In genomic region chr6:37314803-37315515, GRCh38 we compare ENCODE assay signal across 9 cellular contexts. TPM values are rescaled to one million over a fixed set of nuclear protein-coding genes. Genes with fewer than 3 reads are reported as not detected.
DNase-seq lines count a peak whose midpoint lies in the region; ATAC-seq, FAIRE-seq and TF ChIP-seq lines count a peak whose summit lies in the region.
"Had no signal": no experiment of that assay in that cellular context is flagged by ENCODE, and none has a peak within 500 bp of the region (broad histone marks: within the 10 kb centered on the region; RNA-seq: fewer than 3 reads in every experiment).

No MANE protein-coding gene starts in this region.

- H3K36me3 Mint-ChIP-seq in memory B cell = peaks cover 13% of the 10 kb centered on the region

- TF ChIP-seq CTCF in bronchial epithelial cell (IDR thresholded peaks at IDR 0.05; ENCODE audit: insufficient read depth, low read length, severe bottlenecking) = peak; percentile 77
- TF ChIP-seq CTCF in tibial artery (IDR thresholded peaks at IDR 0.05) = peak in 1 of 2 experiments; percentile 23
- no peak for TF ChIP-seq CTCF in coronary artery (IDR thresholded peaks at IDR 0.05)

- no peaks in the 10 kb centered on the region for H3K9me3 Mint-ChIP-seq in memory B cell

- H3K36me3 ChIP-seq in bronchial epithelial cell (ENCODE audit: control insufficient read depth, insufficient read depth, low read length) = peaks cover 20% of the 10 kb centered on the region
- H3K36me3 ChIP-seq in tibial artery = peaks cover 57 to 73% (median 69%) of the 10 kb centered on the region in 3 donors

- H3K27ac ChIP-seq in tibial artery = no peak overlapping the region
- H3K27ac ChIP-seq in coronary artery = no peak overlapping the region

- H3K27me3 Mint-ChIP-seq in memory B cell = no peaks in the 10 kb centered on the region

- no peak overlapping the region for H3K27ac Mint-ChIP-seq in memory B cell

- H3K27me3 ChIP-seq in bronchial epithelial cell (ENCODE audit: control insufficient read depth, insufficient read depth, low read length) (no peaks in the 10 kb centered on the region), tibial artery (no peaks in the 10 kb centered on the region)

- intact Hi-C loops in tibial artery (cut with DNase I; ENCODE audit: low total_unique reads) = no loop called here

- FAIRE-seq in bronchial epithelial cell (lab: Jason Lieb, UNC) = no peak
- FAIRE-seq: islet of Langerhans had no signal

- ATAC-seq in memory B cell (ENCODE audit: low read depth) = peak; percentile 39
- no peak for ATAC-seq in GM18861 (IDR thresholded peaks at IDR 0.05; ENCODE audit: unreplicated experiment)

- DNase-seq in Caki2 (ENCODE audit: low read depth) = peak; percentile 22
- DNase-seq in HuH-7 (ENCODE audit: low spot score) = peak; percentile 52
- DNase-seq in SK-MEL-5 (ENCODE audit: low read depth, low spot score) = peak; percentile 81
- peak; percentile 75 for DNase-seq in bronchial epithelial cell (ENCODE audit: low read depth)
- no peak for DNase-seq in memory B cell (ENCODE audit: low spot score in 2 of 2)
- DNase-seq in tibial artery = no peak
- no peak for DNase-seq in coronary artery (ENCODE audit: low spot score)

- no peaks in the 10 kb centered on the region for H3K9me3 ChIP-seq in tibial artery

- H3K4me3 ChIP-seq in bronchial epithelial cell (ENCODE audit: low read depth, low read length) (no peak overlapping the region), tibial artery (no peak overlapping the region), coronary artery (no peak overlapping the region)

- H3K4me1 Mint-ChIP-seq in memory B cell = no peaks in the 10 kb centered on the region

- no peak overlapping the region for H3K4me3 Mint-ChIP-seq in memory B cell

- in situ Hi-C loops in Caki2 (cut with HindIII; ENCODE audit: low pct_unique_long_range_greater_than_20kb, low sequenced_read_pairs) (no loop called here), SK-MEL-5 (cut with HindIII; ENCODE audit: low pct_unique_long_range_greater_than_20kb, low sequenced_read_pairs) (no loop called here)

- no peaks in the 10 kb centered on the region for H3K4me1 ChIP-seq in tibial artery

RNA-seq across cellular contexts. Expression of gene RNF8, which starts 38.8 kb away (rescaled TPM):
- total RNA-seq in Caki2 (2014; rRNA removed; shearing (Covaris generic); ENCODE audit: low replicate concordance) = 20.4 and 36.1 TPM in 2 replicates
- total RNA-seq in SK-MEL-5 (2014; rRNA removed; shearing (Covaris generic)) = 23.4 and 29.0 TPM in 2 replicates
- 19.4 and 21.7 TPM in 2 replicates for polyA plus RNA-seq in SK-MEL-5 (2015; cell fraction: cytosol; rRNA removed)
- polyA plus RNA-seq in SK-MEL-5 (2015; cell fraction: nucleus; rRNA removed) = 19.4 and 27.3 TPM in 2 replicates
- 20.8 and 29.2 TPM in 2 replicates for total RNA-seq in bronchial epithelial cell

RNA-seq across cellular contexts. Expression of gene TMEM217, which starts 57.0 kb away (rescaled TPM):
- 0.74 TPM in 1 of 2 replicates, not detected in the other for total RNA-seq in Caki2 (2014; rRNA removed; shearing (Covaris generic); ENCODE audit: low replicate concordance)
- 0.11 and 0.40 TPM in 2 replicates for total RNA-seq in SK-MEL-5 (2014; rRNA removed; shearing (Covaris generic))
- polyA plus RNA-seq in SK-MEL-5 (2015; cell fraction: cytosol; rRNA removed) = 0.14 and 1.2 TPM in 2 replicates
- not detected in 2 replicates for polyA plus RNA-seq in SK-MEL-5 (2015; cell fraction: nucleus; rRNA removed)
- 0.26 and 0.38 TPM in 2 replicates for total RNA-seq in bronchial epithelial cell

RNA-seq across cellular contexts. Expression of gene TBC1D22B, which starts 57.4 kb away (rescaled TPM):
- total RNA-seq in Caki2 (2014; rRNA removed; shearing (Covaris generic); ENCODE audit: low replicate concordance) = 4.0 and 6.1 TPM in 2 replicates
- 6.5 and 7.1 TPM in 2 replicates for total RNA-seq in SK-MEL-5 (2014; rRNA removed; shearing (Covaris generic))
- polyA plus RNA-seq in SK-MEL-5 (2015; cell fraction: cytosol; rRNA removed) = 10.2 and 10.7 TPM in 2 replicates
- polyA plus RNA-seq in SK-MEL-5 (2015; cell fraction: nucleus; rRNA removed) = 9.3 and 9.8 TPM in 2 replicates
- total RNA-seq in bronchial epithelial cell = 4.7 and 6.7 TPM in 2 replicates

Comparison
In these comparisons a context has a peak if more than half of its experiments do, and no peak if none do; other contexts are left out.
1. DNase-seq: peak in Caki2 (single experiment), HuH-7 (single experiment), SK-MEL-5 (single experiment) and bronchial epithelial cell (single experiment); none in memory B cell (0 of 2), tibial artery (0 of 2) and coronary artery (single experiment).